Comparison of ENCODE assay signal across 27 cellular contexts in the genomic region with DNA sequence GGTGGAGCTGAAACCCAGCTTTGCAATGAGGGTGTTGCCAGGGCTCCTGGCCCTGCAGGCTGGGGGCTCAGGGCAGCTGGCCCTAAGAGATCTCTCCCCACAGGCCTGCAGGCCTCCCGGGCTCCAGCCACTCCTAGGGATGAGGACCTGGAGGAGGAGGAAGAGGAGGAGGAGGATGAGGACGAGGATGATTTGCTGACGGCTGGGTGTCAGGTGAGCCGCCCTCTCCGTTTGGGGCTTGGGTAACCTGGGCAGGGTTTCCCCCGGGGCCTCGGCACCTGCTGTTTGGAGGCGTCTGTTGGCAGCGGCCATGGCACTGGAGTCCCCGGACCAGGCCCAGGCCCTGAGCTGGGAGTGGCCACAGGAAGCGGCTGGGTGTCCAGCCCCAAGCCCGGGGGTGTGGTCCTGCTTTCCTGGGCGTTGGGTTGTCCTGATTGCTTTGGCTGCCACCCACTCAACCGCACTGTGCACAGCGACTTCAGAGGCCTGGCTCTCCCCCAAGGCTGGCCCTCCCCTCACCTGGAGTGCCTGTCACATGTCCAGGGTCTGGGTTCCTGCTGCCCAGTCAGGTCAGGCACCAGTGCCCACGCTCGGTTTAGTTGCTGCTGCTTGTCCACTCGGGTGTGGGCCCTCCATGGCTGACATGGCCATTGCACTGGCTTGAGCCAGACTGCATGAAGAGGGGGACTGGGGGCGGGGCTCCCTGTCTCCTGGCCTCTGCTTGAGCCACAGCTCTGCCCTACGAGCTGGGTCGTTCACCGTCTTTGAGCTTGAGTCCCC.
"Had no signal": no experiment of that assay in that cellular context is flagged by ENCODE, and none has a peak within 500 bp of the region (broad histone marks: within the 10 kb centered on the region; RNA-seq: fewer than 3 reads in every experiment).

No MANE protein-coding gene starts in this region.

- H3K9me3 Mint-ChIP-seq: central memory CD8-positive, alpha-beta T cell; effector memory CD8-positive, alpha-beta T cell; immature natural killer cell; naive thymus-derived CD4-positive, alpha-beta T cell; nephron; neural progenitor cell; type B pancreatic cell had no signal

- H3K9me3 ChIP-seq: esophagus squamous epithelium, right atrium auricular region, spleen, stomach, tibial artery had no signal

- DNase-seq: cortex of kidney; effector memory CD8-positive, alpha-beta T cell; erythroblast; esophagus squamous epithelium; foreskin melanocyte; glutamatergic neuron; hypothalamus; immature natural killer cell; islet precursor cell; mesendoderm; midbrain; naive thymus-derived CD4-positive, alpha-beta T cell; spleen; stimulated activated CD4-positive, alpha-beta T cell treated with anti-CD3 and anti-CD28 coated beads, Interleukin-4, amount 100 ng/mL, for 4 hours; stimulated activated naive B cell treated with anti-CD40 and anti-IgM and Interleukin-4, amounts not matched to agents 10 μg/mL and 1 μg/mL and 100 μg/mL, for 72 hours; stomach had no signal

- H3K27ac ChIP-seq: esophagus squamous epithelium, neural progenitor cell, parathyroid adenoma, right atrium auricular region, skin epidermis, spleen, stomach, tibial artery had no signal

- H3K4me2 ChIP-seq: neural progenitor cell had no signal

- H3K27me3 ChIP-seq: esophagus squamous epithelium, neural progenitor cell, right atrium auricular region, spleen, stomach, tibial artery had no signal

- H3K4me3 Mint-ChIP-seq: central memory CD8-positive, alpha-beta T cell; effector memory CD8-positive, alpha-beta T cell; immature natural killer cell; naive thymus-derived CD4-positive, alpha-beta T cell; nephron; neural progenitor cell; stimulated activated naive B cell treated with anti-CD40 and anti-IgM and Interleukin-4, amounts not matched to agents 10 μg/mL and 1 μg/mL and 100 μg/mL, for 72 hours; type B pancreatic cell had no signal

- H3K36me3 ChIP-seq: neural progenitor cell had no signal

- FAIRE-seq: endometrium had no signal

- H3K9ac ChIP-seq: neural progenitor cell, parathyroid adenoma had no signal

- H3K4me3 ChIP-seq: esophagus squamous epithelium, lung, neural progenitor cell, right atrium auricular region, skin epidermis, spleen, stomach, tibial artery had no signal

- H3K27me3 Mint-ChIP-seq: central memory CD8-positive, alpha-beta T cell; effector memory CD8-positive, alpha-beta T cell; naive thymus-derived CD4-positive, alpha-beta T cell; progenitor cell of endocrine pancreas; stimulated activated naive B cell treated with anti-CD40 and anti-IgM and Interleukin-4, amounts not matched to agents 10 μg/mL and 1 μg/mL and 100 μg/mL, for 72 hours; type B pancreatic cell had no signal

- H3K27ac Mint-ChIP-seq: immature natural killer cell, nephron, neural progenitor cell, progenitor cell of endocrine pancreas, type B pancreatic cell had no signal

- ATAC-seq: effector memory CD8-positive, alpha-beta T cell; naive thymus-derived CD4-positive, alpha-beta T cell; stimulated activated naive B cell treated with anti-CD40 and anti-IgM and Interleukin-4, amounts not matched to agents 10 μg/mL and 1 μg/mL and 100 μg/mL, for 72 hours had no signal

- H2AFZ ChIP-seq: neural progenitor cell, parathyroid adenoma had no signal
